1 cellular context compared by ENCODE assay signal in genomic region chr15:70584838-70585706, GRCh38.
TF ChIP-seq lines count a peak whose summit lies in the region.

No MANE protein-coding gene starts in this region.

TF ChIP-seq in HepG2, 621 proteins besides CTCF, POLR2A, EP300 and RAD21 (continued from another document and continues in another):
- TF ChIP-seq GRHL1 (CRISPR knock-in tag; conservative IDR thresholded peaks at IDR 0.05), result no peak
- no peak for TF ChIP-seq ZNF556 (CRISPR knock-in tag; IDR thresholded peaks at IDR 0.05; ENCODE audit: borderline replicate concordance)
- TF ChIP-seq ZNF775 (CRISPR knock-in tag; IDR thresholded peaks at IDR 0.05; ENCODE audit: borderline replicate concordance), result no peak
- TF ChIP-seq, protein P1, sequence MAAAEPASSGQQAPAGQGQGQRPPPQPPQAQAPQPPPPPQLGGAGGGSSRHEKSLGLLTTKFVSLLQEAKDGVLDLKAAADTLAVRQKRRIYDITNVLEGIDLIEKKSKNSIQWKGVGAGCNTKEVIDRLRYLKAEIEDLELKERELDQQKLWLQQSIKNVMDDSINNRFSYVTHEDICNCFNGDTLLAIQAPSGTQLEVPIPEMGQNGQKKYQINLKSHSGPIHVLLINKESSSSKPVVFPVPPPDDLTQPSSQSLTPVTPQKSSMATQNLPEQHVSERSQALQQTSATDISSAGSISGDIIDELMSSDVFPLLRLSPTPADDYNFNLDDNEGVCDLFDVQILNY (CRISPR knock-in tag; conservative IDR thresholded peaks at IDR 0.05), result no peak
- no peak for TF ChIP-seq NFAT5 (CRISPR knock-in tag; IDR thresholded peaks at IDR 0.05)
- TF ChIP-seq NFYB (CRISPR knock-in tag; IDR thresholded peaks at IDR 0.05), result no peak
- 0 out of 2 replicates have a peak, but pooled peaks have one; percentile 12 for TF ChIP-seq ZNF430 (CRISPR knock-in tag; IDR thresholded peaks at IDR 0.05)
- TF ChIP-seq MXD3 (CRISPR knock-in tag; IDR thresholded peaks at IDR 0.05), result peak; percentile 70
- no peak for TF ChIP-seq ZNF703 (CRISPR knock-in tag; IDR thresholded peaks at IDR 0.05; ENCODE audit: borderline replicate concordance)
- TF ChIP-seq, protein P2, sequence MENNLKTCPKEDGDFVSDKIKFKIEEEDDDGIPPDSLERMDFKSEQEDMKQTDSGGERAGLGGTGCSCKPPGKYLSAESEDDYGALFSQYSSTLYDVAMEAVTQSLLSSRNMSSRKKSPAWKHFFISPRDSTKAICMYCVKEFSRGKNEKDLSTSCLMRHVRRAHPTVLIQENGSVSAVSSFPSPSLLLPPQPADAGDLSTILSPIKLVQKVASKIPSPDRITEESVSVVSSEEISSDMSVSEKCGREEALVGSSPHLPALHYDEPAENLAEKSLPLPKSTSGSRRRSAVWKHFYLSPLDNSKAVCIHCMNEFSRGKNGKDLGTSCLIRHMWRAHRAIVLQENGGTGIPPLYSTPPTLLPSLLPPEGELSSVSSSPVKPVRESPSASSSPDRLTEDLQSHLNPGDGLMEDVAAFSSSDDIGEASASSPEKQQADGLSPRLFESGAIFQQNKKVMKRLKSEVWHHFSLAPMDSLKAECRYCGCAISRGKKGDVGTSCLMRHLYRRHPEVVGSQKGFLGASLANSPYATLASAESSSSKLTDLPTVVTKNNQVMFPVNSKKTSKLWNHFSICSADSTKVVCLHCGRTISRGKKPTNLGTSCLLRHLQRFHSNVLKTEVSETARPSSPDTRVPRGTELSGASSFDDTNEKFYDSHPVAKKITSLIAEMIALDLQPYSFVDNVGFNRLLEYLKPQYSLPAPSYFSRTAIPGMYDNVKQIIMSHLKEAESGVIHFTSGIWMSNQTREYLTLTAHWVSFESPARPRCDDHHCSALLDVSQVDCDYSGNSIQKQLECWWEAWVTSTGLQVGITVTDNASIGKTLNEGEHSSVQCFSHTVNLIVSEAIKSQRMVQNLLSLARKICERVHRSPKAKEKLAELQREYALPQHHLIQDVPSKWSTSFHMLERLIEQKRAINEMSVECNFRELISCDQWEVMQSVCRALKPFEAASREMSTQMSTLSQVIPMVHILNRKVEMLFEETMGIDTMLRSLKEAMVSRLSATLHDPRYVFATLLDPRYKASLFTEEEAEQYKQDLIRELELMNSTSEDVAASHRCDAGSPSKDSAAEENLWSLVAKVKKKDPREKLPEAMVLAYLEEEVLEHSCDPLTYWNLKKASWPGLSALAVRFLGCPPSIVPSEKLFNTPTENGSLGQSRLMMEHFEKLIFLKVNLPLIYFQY (CRISPR knock-in tag; IDR thresholded peaks at IDR 0.05; ENCODE audit: borderline replicate concordance), result peak; percentile 51; the same call in 1 of the 2 replicates
- TF ChIP-seq, protein P3, sequence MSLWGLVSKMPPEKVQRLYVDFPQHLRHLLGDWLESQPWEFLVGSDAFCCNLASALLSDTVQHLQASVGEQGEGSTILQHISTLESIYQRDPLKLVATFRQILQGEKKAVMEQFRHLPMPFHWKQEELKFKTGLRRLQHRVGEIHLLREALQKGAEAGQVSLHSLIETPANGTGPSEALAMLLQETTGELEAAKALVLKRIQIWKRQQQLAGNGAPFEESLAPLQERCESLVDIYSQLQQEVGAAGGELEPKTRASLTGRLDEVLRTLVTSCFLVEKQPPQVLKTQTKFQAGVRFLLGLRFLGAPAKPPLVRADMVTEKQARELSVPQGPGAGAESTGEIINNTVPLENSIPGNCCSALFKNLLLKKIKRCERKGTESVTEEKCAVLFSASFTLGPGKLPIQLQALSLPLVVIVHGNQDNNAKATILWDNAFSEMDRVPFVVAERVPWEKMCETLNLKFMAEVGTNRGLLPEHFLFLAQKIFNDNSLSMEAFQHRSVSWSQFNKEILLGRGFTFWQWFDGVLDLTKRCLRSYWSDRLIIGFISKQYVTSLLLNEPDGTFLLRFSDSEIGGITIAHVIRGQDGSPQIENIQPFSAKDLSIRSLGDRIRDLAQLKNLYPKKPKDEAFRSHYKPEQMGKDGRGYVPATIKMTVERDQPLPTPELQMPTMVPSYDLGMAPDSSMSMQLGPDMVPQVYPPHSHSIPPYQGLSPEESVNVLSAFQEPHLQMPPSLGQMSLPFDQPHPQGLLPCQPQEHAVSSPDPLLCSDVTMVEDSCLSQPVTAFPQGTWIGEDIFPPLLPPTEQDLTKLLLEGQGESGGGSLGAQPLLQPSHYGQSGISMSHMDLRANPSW (CRISPR knock-in tag; IDR thresholded peaks at IDR 0.05; ENCODE audit: borderline replicate concordance), result no peak
- 0 out of 2 replicates have a peak, but pooled peaks have one; percentile 36 for TF ChIP-seq ZNF543 (CRISPR knock-in tag; IDR thresholded peaks at IDR 0.05)
- no peak for TF ChIP-seq RERE (CRISPR knock-in tag; IDR thresholded peaks at IDR 0.05; ENCODE audit: low read depth)
- no peak for TF ChIP-seq SP1 (IDR thresholded peaks at IDR 0.05)
- TF ChIP-seq SP1 (CRISPR knock-in tag; IDR thresholded peaks at IDR 0.05), result no peak
- TF ChIP-seq ZNF496 (CRISPR knock-in tag; IDR thresholded peaks at IDR 0.05; ENCODE audit: insufficient replicate concordance), result no peak
- TF ChIP-seq PHF8 (CRISPR knock-in tag; IDR thresholded peaks at IDR 0.05), result no peak
- no peak for TF ChIP-seq KLF9 (CRISPR knock-in tag; IDR thresholded peaks at IDR 0.05; ENCODE audit: low read depth)
- TF ChIP-seq FOXO1 (CRISPR knock-in tag; IDR thresholded peaks at IDR 0.05), result no peak; the same call in 1 of the 2 replicates
- TF ChIP-seq ZNF580 (CRISPR knock-in tag; IDR thresholded peaks at IDR 0.05; ENCODE audit: borderline replicate concordance, low read depth), result no peak
- no peak for TF ChIP-seq CHD2 (IDR thresholded peaks at IDR 0.05; ENCODE audit: low read depth, low read length)
- 0 out of 2 replicates have a peak, but pooled peaks have one; percentile 16 for TF ChIP-seq THAP11 (CRISPR knock-in tag; IDR thresholded peaks at IDR 0.05)
- TF ChIP-seq ZNF101 (CRISPR knock-in tag; IDR thresholded peaks at IDR 0.05; ENCODE audit: borderline replicate concordance, low read depth), result no peak
- TF ChIP-seq, protein P4, sequence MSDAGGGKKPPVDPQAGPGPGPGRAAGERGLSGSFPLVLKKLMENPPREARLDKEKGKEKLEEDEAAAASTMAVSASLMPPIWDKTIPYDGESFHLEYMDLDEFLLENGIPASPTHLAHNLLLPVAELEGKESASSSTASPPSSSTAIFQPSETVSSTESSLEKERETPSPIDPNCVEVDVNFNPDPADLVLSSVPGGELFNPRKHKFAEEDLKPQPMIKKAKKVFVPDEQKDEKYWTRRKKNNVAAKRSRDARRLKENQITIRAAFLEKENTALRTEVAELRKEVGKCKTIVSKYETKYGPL (CRISPR knock-in tag; IDR thresholded peaks at IDR 0.05), result no peak
- TF ChIP-seq BCL6 (CRISPR knock-in tag; IDR thresholded peaks at IDR 0.05), result peak; percentile 50; the same call in 1 of the 2 replicates
- TF ChIP-seq ZNF331 (CRISPR knock-in tag; IDR thresholded peaks at IDR 0.05), result peak; percentile 59
- TF ChIP-seq HINFP (CRISPR knock-in tag; IDR thresholded peaks at IDR 0.05; ENCODE audit: low read depth), result no peak
- TF ChIP-seq ZSCAN21 (CRISPR knock-in tag; IDR thresholded peaks at IDR 0.05; ENCODE audit: borderline replicate concordance), result no peak
- TF ChIP-seq MYPOP (CRISPR knock-in tag; IDR thresholded peaks at IDR 0.05), result peak; percentile 40; the same call in 1 of the 2 replicates
